Comparison of ENCODE assay signal across 26 cellular contexts in genomic region chr3:82311901-82312300, GRCh38.
"Had no signal": no experiment of that assay in that cellular context is flagged by ENCODE, and none has a peak within 500 bp of the region (broad histone marks: within the 10 kb centered on the region; RNA-seq: fewer than 3 reads in every experiment).

No MANE protein-coding gene starts in this region.

- H3K4me1 ChIP-seq: neural progenitor cell, parathyroid adenoma, psoas muscle, right lobe of liver, sigmoid colon, suprapubic skin, testis, tibial artery, transverse colon, upper lobe of right lung, uterus had no signal

- H3K27me3 ChIP-seq: neural progenitor cell, ovary, right lobe of liver, sigmoid colon, suprapubic skin, testis, tibial artery, transverse colon, upper lobe of right lung, uterus had no signal

- H3K27ac ChIP-seq: neural progenitor cell, ovary, parathyroid adenoma, psoas muscle, right lobe of liver, sigmoid colon, suprapubic skin, testis, tibial artery, transverse colon, upper lobe of right lung, uterus had no signal

- H3K36me3 ChIP-seq: neural progenitor cell, ovary, right lobe of liver, sigmoid colon, suprapubic skin, tibial artery, transverse colon, upper lobe of right lung, uterus had no signal

- ATAC-seq: natural killer cell; psoas muscle; right cardiac atrium; right lobe of liver; stimulated activated memory B cell treated with anti-CD40 and anti-IgM and Interleukin-4, amounts not matched to agents 10 μg/mL and 1 μg/mL and 100 μg/mL, for 72 hours; stimulated activated naive CD8-positive, alpha-beta T cell treated with anti-CD3 and anti-CD28 coated beads, Interleukin-15, amount 100 ng/mL, for 72 hours; stimulated activated naive CD8-positive, alpha-beta T cell treated with anti-CD3 and anti-CD28 coated beads, Interleukin-15, Interleukin-2, amounts not matched to agents 100 U/mL and 50 U/mL, for 24 hours; upper lobe of right lung had no signal

- H3K4me3 ChIP-seq: neural progenitor cell, ovary, psoas muscle, right lobe of liver, sigmoid colon, suprapubic skin, tibial artery, transverse colon, upper lobe of right lung, uterus had no signal

- H3K9me3 ChIP-seq: ovary, psoas muscle, right lobe of liver, sigmoid colon, suprapubic skin, testis, tibial artery, upper lobe of right lung, uterus had no signal

- DNase-seq: natural killer cell; occipital lobe; ovary; posterior cingulate gyrus; psoas muscle; right cardiac atrium; right lobe of liver; sigmoid colon; small intestine; stimulated activated CD4-positive, alpha-beta T cell treated with anti-CD3 and anti-CD28 coated beads, Interleukin-15, amount 100 ng/mL, for 24 hours; stimulated activated CD4-positive, alpha-beta T cell treated with anti-CD3 and anti-CD28 coated beads, Interleukin-2, amount 100 ng/mL, for 24 hours; stimulated activated CD4-positive, alpha-beta T cell treated with anti-CD3 and anti-CD28 coated beads, Interleukin-2, amount 100 ng/mL, for 48 hours; stimulated activated CD4-positive, alpha-beta T cell treated with anti-CD3 and anti-CD28 coated beads, Interleukin-4, amount 100 ng/mL, for 24 hours; stimulated activated naive CD4-positive, alpha-beta T cell; stimulated activated naive CD8-positive, alpha-beta T cell treated with anti-CD3 and anti-CD28 coated beads, Interleukin-15, amount 100 ng/mL, for 72 hours; stimulated activated naive CD8-positive, alpha-beta T cell treated with anti-CD3 and anti-CD28 coated beads, Interleukin-15, Interleukin-2, amounts not matched to agents 100 U/mL and 50 U/mL, for 24 hours; substantia nigra; testis; tibial artery; transverse colon; upper lobe of right lung; uterus had no signal
